ENCODE assay signal across 2 cellular contexts in genomic region chr17:49018673-49019215, GRCh38.
A peak's percentile ranks its signal among the peaks of the same experiment; 100 is the strongest.
TF ChIP-seq lines count a peak whose summit lies in the region.

No MANE protein-coding gene starts in this region.

TF ChIP-seq in HepG2, 621 proteins besides CTCF, POLR2A, EP300 and RAD21:
- TF ChIP-seq ESRRA (CRISPR knock-in tag; IDR thresholded peaks at IDR 0.05; ENCODE audit: low read depth) (no peak), NR2F6 (IDR thresholded peaks at IDR 0.05) (no peak), NR2F6 (CRISPR knock-in tag; IDR thresholded peaks at IDR 0.05) (no peak), TARDBP (CRISPR knock-in tag; IDR thresholded peaks at IDR 0.05) (no peak), ZNF281 (CRISPR knock-in tag; IDR thresholded peaks at IDR 0.05; ENCODE audit: borderline replicate concordance) (peak; percentile 52; the same call in 1 of the 2 replicates), ZNF263 (CRISPR knock-in tag; IDR thresholded peaks at IDR 0.05) (peak; percentile 70), HNF4G (IDR thresholded peaks at IDR 0.05; ENCODE audit: borderline replicate concordance, low read depth, low read length) (0 out of 2 replicates have a peak, but pooled peaks have one; percentile 4), HNF4G (CRISPR knock-in tag; IDR thresholded peaks at IDR 0.05; ENCODE audit: borderline replicate concordance, low read depth) (no peak), FOSL2 (CRISPR knock-in tag; IDR thresholded peaks at IDR 0.05) (0 out of 2 replicates have a peak, but pooled peaks have one; percentile 11), HES4 (CRISPR knock-in tag; IDR thresholded peaks at IDR 0.05; ENCODE audit: borderline replicate concordance) (no peak)

TF ChIP-seq in WTC11, 78 proteins besides CTCF, POLR2A, EP300 and RAD21:
- TF ChIP-seq NFE2L1 (CRISPR knock-in tag; IDR thresholded peaks at IDR 0.05) (no peak), MAX (CRISPR knock-in tag; IDR thresholded peaks at IDR 0.05) (no peak), SP1 (CRISPR knock-in tag; conservative IDR thresholded peaks at IDR 0.05) (no peak), ZNF425 (CRISPR knock-in tag; conservative IDR thresholded peaks at IDR 0.05) (no peak), ZNF317 (CRISPR knock-in tag; IDR thresholded peaks at IDR 0.05; ENCODE audit: borderline replicate concordance, low read depth) (no peak), CREM (CRISPR knock-in tag; IDR thresholded peaks at IDR 0.05) (no peak), SMAD3 (CRISPR knock-in tag; IDR thresholded peaks at IDR 0.05; ENCODE audit: borderline replicate concordance) (no peak), MLX (CRISPR knock-in tag; IDR thresholded peaks at IDR 0.05) (no peak), ETV6 (CRISPR knock-in tag; IDR thresholded peaks at IDR 0.05) (no peak), RORB (CRISPR knock-in tag; IDR thresholded peaks at IDR 0.05) (no peak), CBFB (CRISPR knock-in tag; IDR thresholded peaks at IDR 0.05; ENCODE audit: low read depth) (no peak), GRHL2 (CRISPR knock-in tag; IDR thresholded peaks at IDR 0.05; ENCODE audit: insufficient replicate concordance, severe bottlenecking) (no peak), AR (CRISPR knock-in tag; IDR thresholded peaks at IDR 0.05) (no peak), MYBL2 (CRISPR knock-in tag; IDR thresholded peaks at IDR 0.05) (no peak), TEAD1 (CRISPR knock-in tag; IDR thresholded peaks at IDR 0.05) (no peak), ELF4 (CRISPR knock-in tag; IDR thresholded peaks at IDR 0.05; ENCODE audit: low read depth) (no peak)
TF ChIP-seq in WTC11: peak in this region for 0.
